In genomic region chr11:73142128-73142377, GRCh38 we compare ENCODE assay signal across 8 cellular contexts. TPM values are rescaled to one million over a fixed set of nuclear protein-coding genes. Genes with fewer than 3 reads are reported as not detected.
A peak's percentile ranks its signal among the peaks of the same experiment; 100 is the strongest.
DNase-seq lines count a peak whose midpoint lies in the region; ATAC-seq and TF ChIP-seq lines count a peak whose summit lies in the region.

Gene FCHSD2, minus strand, starts transcription at chr11:73142318. Its CDS starts 441 bp downstream, at chr11:73141877.

- no peaks in the 10 kb centered on the region for H3K27me3 Mint-ChIP-seq in activated CD4-positive, alpha-beta T cell treated with anti-CD3 and anti-CD28 coated beads, Interleukin-2, amount 10 ng/mL, durations not matched to agents 7 days and 5 days
- no peaks in the 10 kb centered on the region for H3K27me3 Mint-ChIP-seq in stimulated activated memory B cell treated with anti-CD40 and anti-IgM and Interleukin-4, amounts not matched to agents 10 μg/mL and 1 μg/mL and 100 μg/mL, for 72 hours

- no peak for DNase-seq in activated CD4-positive, alpha-beta T cell treated with anti-CD3 and anti-CD28 coated beads, Interleukin-2, amount 10 ng/mL, durations not matched to agents 7 days and 5 days
- no peak for DNase-seq in activated CD4-positive, alpha-beta T cell treated with anti-CD3 and anti-CD28 coated beads, Interleukin-2, amount 50 U/mL, for 4 hours
- no peak for DNase-seq in adrenal gland
- no peak for DNase-seq in pons (ENCODE audit: low spot score)
- DNase-seq in stimulated activated CD4-positive, alpha-beta T cell treated with anti-CD3 and anti-CD28 coated beads, Interleukin-4, amount 100 ng/mL, for 1 hour, result no peak

- H3K27me3 ChIP-seq in adrenal gland, result no peaks in the 10 kb centered on the region

- peak within 1 kb of the TSS; percentile 81 to 97 (median 95) for H3K27ac ChIP-seq in adrenal gland

- H3K9me3 ChIP-seq in adrenal gland (replicated peaks in 1 of 3), result no peaks in the 10 kb centered on the region
- H3K9me3 ChIP-seq in iPS-18c (ENCODE audit: control insufficient read depth, insufficient read depth, low read length), result no peaks in the 10 kb centered on the region

- peak within 1 kb of the TSS; percentile 51 to 90 (median 70) for H3K4me3 ChIP-seq in adrenal gland
- H3K4me3 ChIP-seq in iPS-18c (ENCODE audit: insufficient read depth, low read depth, low read length), result peak within 1 kb of the TSS; percentile 62

- peaks cover 33% of the 10 kb centered on the region for H3K36me3 Mint-ChIP-seq in activated CD4-positive, alpha-beta T cell treated with anti-CD3 and anti-CD28 coated beads, Interleukin-2, amount 10 ng/mL, durations not matched to agents 7 days and 5 days (ENCODE audit: low read depth)
- H3K36me3 Mint-ChIP-seq in stimulated activated memory B cell treated with anti-CD40 and anti-IgM and Interleukin-4, amounts not matched to agents 10 μg/mL and 1 μg/mL and 100 μg/mL, for 72 hours, result peaks cover 15% of the 10 kb centered on the region

- H3K27ac Mint-ChIP-seq in activated CD4-positive, alpha-beta T cell treated with anti-CD3 and anti-CD28 coated beads, Interleukin-2, amount 10 ng/mL, durations not matched to agents 7 days and 5 days, result peak within 1 kb of the TSS; percentile 95
- peak within 1 kb of the TSS; percentile 95 for H3K27ac Mint-ChIP-seq in stimulated activated memory B cell treated with anti-CD40 and anti-IgM and Interleukin-4, amounts not matched to agents 10 μg/mL and 1 μg/mL and 100 μg/mL, for 72 hours

- TF ChIP-seq CTCF in adrenal gland (IDR thresholded peaks at IDR 0.05), result no peak

- H3K36me3 ChIP-seq in adrenal gland (replicated peaks in 1 of 2), result no peaks in the 10 kb centered on the region

- intact Hi-C loops in adrenal gland (cut with DNase I), result loop anchor here in 1 of 2 donors (10.0 kb wide), 1 partner anchor 217 kb away; no protein-coding TSS in a partner anchor

- H3K4me1 Mint-ChIP-seq in activated CD4-positive, alpha-beta T cell treated with anti-CD3 and anti-CD28 coated beads, Interleukin-2, amount 10 ng/mL, durations not matched to agents 7 days and 5 days, result peaks cover 63% of the 10 kb centered on the region
- H3K4me1 Mint-ChIP-seq in stimulated activated memory B cell treated with anti-CD40 and anti-IgM and Interleukin-4, amounts not matched to agents 10 μg/mL and 1 μg/mL and 100 μg/mL, for 72 hours, result peaks cover 64% of the 10 kb centered on the region

- WGBS in adrenal gland, 4 donors, result 0 to 1% methylated on average over 21 to 35 of the region's 35 CpGs; no CpG with 5 or more reads in 2 of the 4 donors

- no peaks in the 10 kb centered on the region for H3K9me3 Mint-ChIP-seq in activated CD4-positive, alpha-beta T cell treated with anti-CD3 and anti-CD28 coated beads, Interleukin-2, amount 10 ng/mL, durations not matched to agents 7 days and 5 days
- no peaks in the 10 kb centered on the region for H3K9me3 Mint-ChIP-seq in stimulated activated memory B cell treated with anti-CD40 and anti-IgM and Interleukin-4, amounts not matched to agents 10 μg/mL and 1 μg/mL and 100 μg/mL, for 72 hours

- ATAC-seq in stimulated activated memory B cell treated with anti-CD40 and anti-IgM and Interleukin-4, amounts not matched to agents 10 μg/mL and 1 μg/mL and 100 μg/mL, for 72 hours, result no peak
- ATAC-seq in HG02571 (IDR thresholded peaks at IDR 0.05; ENCODE audit: unreplicated experiment), result no peak

- POLR2A ChIA-PET in activated CD4-positive, alpha-beta T cell treated with anti-CD3 and anti-CD28 coated beads, Interleukin-2, amount 10 ng/mL, durations not matched to agents 7 days and 5 days (lab: Charles Lee), result interaction anchor here (0.8 to 1.5 kb wide), 2 partner anchors 11 to 22 kb away, joined by 3 to 8 read pairs; no protein-coding TSS in a partner anchor

- H3K4me3 Mint-ChIP-seq in activated CD4-positive, alpha-beta T cell treated with anti-CD3 and anti-CD28 coated beads, Interleukin-2, amount 10 ng/mL, durations not matched to agents 7 days and 5 days, result peak within 1 kb of the TSS; percentile 97
- H3K4me3 Mint-ChIP-seq in stimulated activated memory B cell treated with anti-CD40 and anti-IgM and Interleukin-4, amounts not matched to agents 10 μg/mL and 1 μg/mL and 100 μg/mL, for 72 hours, result peak within 1 kb of the TSS; percentile 100

- CTCF ChIA-PET in activated CD4-positive, alpha-beta T cell treated with anti-CD3 and anti-CD28 coated beads, Interleukin-2, amount 10 ng/mL, durations not matched to agents 7 days and 5 days (lab: Charles Lee), result interaction anchor here (0.7 to 6.7 kb wide), 17 partner anchors 13 to 404 kb away, joined by 3 to 86 read pairs (median 4); partner anchors contain the start of gene STARD10

- no peak for TF ChIP-seq POLR2A in adrenal gland (IDR thresholded peaks at IDR 0.05)

- H3K4me1 ChIP-seq in adrenal gland (replicated peaks in 1 of 2), result peaks cover 29 to 43% of the 10 kb centered on the region in 2 donors

RNA-seq across cellular contexts. Expression of gene FCHSD2, which starts in this region (rescaled TPM):
- total RNA-seq in activated CD4-positive, alpha-beta T cell treated with anti-CD3 and anti-CD28 coated beads, Interleukin-2, amount 10 ng/mL, durations not matched to agents 7 days and 5 days, result 10 to 100 TPM; 52.8 to 57.2 TPM
- total RNA-seq in adrenal gland, result 10 to 100 TPM; 24.5 to 67.2 (median 37.0) TPM
- 10 to 100 TPM; 14.6 to 39.1 (median 21.3) TPM for polyA plus RNA-seq in adrenal gland
